Comparison of ENCODE assay signal across 25 cellular contexts in genomic region chr6:167997642-167998041, GRCh38. TPM values are rescaled to one million over a fixed set of nuclear protein-coding genes. Genes with fewer than 3 reads are reported as not detected.
DNase-seq lines count a peak whose midpoint lies in the region; ATAC-seq and TF ChIP-seq lines count a peak whose summit lies in the region.
"Had no signal": no experiment of that assay in that cellular context is flagged by ENCODE, and none has a peak within 500 bp of the region (broad histone marks: within the 10 kb centered on the region; RNA-seq: fewer than 3 reads in every experiment).

A gene with protein sequence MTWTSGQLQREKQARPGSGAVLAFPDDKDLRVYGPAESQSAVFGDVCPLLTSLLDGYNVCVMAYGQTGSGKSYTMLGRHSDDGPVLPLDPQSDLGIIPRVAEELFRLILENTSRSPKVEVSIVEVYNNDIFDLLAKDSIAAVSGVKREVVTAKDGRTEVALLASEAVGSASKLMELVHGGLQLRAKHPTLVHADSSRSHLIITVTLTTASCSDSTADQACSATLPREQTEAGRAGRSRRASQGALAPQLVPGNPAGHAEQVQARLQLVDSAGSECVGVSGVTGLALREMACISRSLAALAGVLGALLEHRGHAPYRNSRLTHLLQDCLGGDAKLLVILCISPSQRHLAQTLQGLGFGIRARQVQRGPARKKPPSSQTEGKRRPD (plus strand): TSS chr6:167997671. CDS start chr6:168029586, 31,915 bp downstream.

- TF ChIP-seq CTCF in mesothelial cell of epicardium (IDR thresholded peaks at IDR 0.05; ENCODE audit: unreplicated experiment) (no peak), tibial nerve (IDR thresholded peaks at IDR 0.05) (no peak)

- peak within 1 kb of the TSS; percentile 40 for H3K4me3 Mint-ChIP-seq in mesothelial cell of epicardium
- H3K4me3 Mint-ChIP-seq: CD4-positive, alpha-beta T cell; stimulated activated effector memory CD8-positive, alpha-beta T cell treated with anti-CD3 and anti-CD28 coated beads, Interleukin-12 subunit alpha, Interleukin-12 subunit beta, amount 100 ng/mL, for 72 hours had no signal

- no peak for TF ChIP-seq POLR2A in tibial nerve (IDR thresholded peaks at IDR 0.05)

- peak within 1 kb of the TSS; percentile 86 for H3K4me2 ChIP-seq in BLaER1
- H3K4me2 ChIP-seq: KMS-11 had no signal

- H3K27ac Mint-ChIP-seq in mesothelial cell of epicardium, result no peak within 1 kb of the TSS
- H3K27ac Mint-ChIP-seq: CD4-positive, alpha-beta T cell; stimulated activated effector memory CD8-positive, alpha-beta T cell treated with anti-CD3 and anti-CD28 coated beads, Interleukin-12 subunit alpha, Interleukin-12 subunit beta, amount 100 ng/mL, for 72 hours had no signal

- peak; percentile 17 for DNase-seq in cerebellar cortex (ENCODE audit: low spot score)
- no peak for DNase-seq in mesothelial cell of epicardium (ENCODE audit: low spot score in 2 of 2, unreplicated experiment in 2 of 2)
- DNase-seq in tibial nerve (ENCODE audit: low spot score in 2 of 2), result no peak
- DNase-seq in stimulated activated naive CD4-positive, alpha-beta T cell treated with Interleukin-2 at 50 U/mL for 16 hours (lab: John Stamatoyannopoulos, UW), result no peak
- no peak for DNase-seq in SW 1271 (lab: John Stamatoyannopoulos, UW)
- DNase-seq: activated naive CD4-positive, alpha-beta T cell treated with anti-CD3 and anti-CD28 coated beads, Interleukin-2, amount 50 U/mL, for 16 hours; activated T-cell treated with anti-CD3 and anti-CD28 coated beads, Interleukin-2, amount 50 U/mL, for 48 hours; CD4-positive, alpha-beta T cell; GOT3; pancreas; right cardiac atrium; SJCRH30; spleen; stimulated activated CD4-positive, alpha-beta T cell treated with anti-CD3 and anti-CD28 coated beads, Interleukin-2, amount 100 ng/mL, for 48 hours; thyroid gland had no signal

- peaks cover 11% of the 10 kb centered on the region for H3K4me1 Mint-ChIP-seq in mesothelial cell of epicardium
- H3K4me1 Mint-ChIP-seq: stimulated activated effector memory CD8-positive, alpha-beta T cell treated with anti-CD3 and anti-CD28 coated beads, Interleukin-12 subunit alpha, Interleukin-12 subunit beta, amount 100 ng/mL, for 72 hours had no signal

- peak within 1 kb of the TSS; percentile 77 for H3K9ac ChIP-seq in BLaER1
- peak within 1 kb of the TSS; percentile 54 for H3K9ac ChIP-seq in HUES6 (ENCODE audit: low read length)
- H3K9ac ChIP-seq: KMS-11 had no signal

- H3K4me3 ChIP-seq in BLaER1, result peak within 1 kb of the TSS; percentile 65
- peak within 1 kb of the TSS; percentile 48 for H3K4me3 ChIP-seq in HUES6 (ENCODE audit: low read depth, low read length)
- no peak within 1 kb of the TSS for H3K4me3 ChIP-seq in tibial nerve
- H3K4me3 ChIP-seq: pancreas, SJCRH30, spleen, thyroid gland had no signal

- no peaks in the 10 kb centered on the region for H3K27me3 ChIP-seq in BLaER1
- no peaks in the 10 kb centered on the region for H3K27me3 ChIP-seq in HUES6 (ENCODE audit: control insufficient read depth, insufficient read depth, low read length)
- H3K27me3 ChIP-seq in tibial nerve, result no peaks in the 10 kb centered on the region
- H3K27me3 ChIP-seq: pancreas, SJCRH30, thyroid gland had no signal

- 81 to 85% methylated on average over 9 of the region's 9 CpGs for WGBS in tibial nerve, 2 donors

- H3K4me1 ChIP-seq in BLaER1 (peaks cover 38% of the 10 kb centered on the region), HUES6 (ENCODE audit: control insufficient read depth, insufficient read depth, low read length) (peaks cover 10% of the 10 kb centered on the region; the same call in 1 of the 2 replicates), tibial nerve (no peaks in the 10 kb centered on the region)
- H3K4me1 ChIP-seq: pancreas, SJCRH30, spleen, thyroid gland had no signal

- H3K36me3 ChIP-seq in BLaER1 (no peaks in the 10 kb centered on the region), HUES6 (ENCODE audit: control insufficient read depth, insufficient read depth, low read length) (no peaks in the 10 kb centered on the region), tibial nerve (no peaks in the 10 kb centered on the region)
- H3K36me3 ChIP-seq: pancreas, SJCRH30, spleen, thyroid gland had no signal

- H3K27me3 Mint-ChIP-seq in mesothelial cell of epicardium (ENCODE audit: low read depth), result no peaks in the 10 kb centered on the region

- H3K27ac ChIP-seq in BLaER1 (peak within 1 kb of the TSS; percentile 85), HUES6 (ENCODE audit: low read depth, low read length) (no peak within 1 kb of the TSS), tibial nerve (no peak within 1 kb of the TSS)
- H3K27ac ChIP-seq: KMS-11, pancreas, SJCRH30, spleen, thyroid gland had no signal

- no peaks in the 10 kb centered on the region for H4K20me1 ChIP-seq in BLaER1

- H3K36me3 Mint-ChIP-seq in mesothelial cell of epicardium, result no peaks in the 10 kb centered on the region

- no peaks in the 10 kb centered on the region for H3K9me3 ChIP-seq in BLaER1
- H3K9me3 ChIP-seq in HUES6 (ENCODE audit: control insufficient read depth, insufficient read depth, low read depth, low read length), result peaks cover 4% of the 10 kb centered on the region; the same call in 1 of the 2 replicates
- H3K9me3 ChIP-seq in tibial nerve, result no peaks in the 10 kb centered on the region
- H3K9me3 ChIP-seq: pancreas, SJCRH30, spleen, thyroid gland had no signal

- no peak for ATAC-seq in GM18873 (IDR thresholded peaks at IDR 0.05; ENCODE audit: low FRiP score, unreplicated experiment)
- ATAC-seq: pancreas; right cardiac atrium; stimulated activated effector memory CD8-positive, alpha-beta T cell treated with anti-CD3 and anti-CD28 coated beads, Interleukin-12 subunit alpha, Interleukin-12 subunit beta, amount 100 ng/mL, for 72 hours had no signal

- H3K9me3 Mint-ChIP-seq in mesothelial cell of epicardium, result no peaks in the 10 kb centered on the region
- H3K9me3 Mint-ChIP-seq: CD4-positive, alpha-beta T cell; stimulated activated effector memory CD8-positive, alpha-beta T cell treated with anti-CD3 and anti-CD28 coated beads, Interleukin-12 subunit alpha, Interleukin-12 subunit beta, amount 100 ng/mL, for 72 hours had no signal

- TF ChIP-seq EP300 in tibial nerve (IDR thresholded peaks at IDR 0.05), result no peak

RNA-seq across cellular contexts. Expression of the gene that starts here (rescaled TPM):
- 0.47 to 1.6 TPM (median 0.95 TPM) in 3 replicates for total RNA-seq in mesothelial cell of epicardium
- total RNA-seq in tibial nerve, result not detected
- total RNA-seq: CD4-positive, alpha-beta T cell; HT-29; lung microvascular endothelial cell; myocyte; NCI-H460; T-helper 1 cell treated with Interleukin-12 subunit alpha and Interleukin-12 subunit beta and Interleukin-4 antibody, amounts not matched to agents 30 ng/mL and 1 ng/mL, for 36 hours; thyroid gland had no signal

Comparison
In these comparisons a context has a peak if more than half of its experiments do, and no peak if none do; other contexts are left out.
1. H3K4me3 ChIP-seq: peak in BLaER1 (single experiment) and HUES6 (single experiment); none in tibial nerve (0 of 4).